Comparison of ENCODE assay signal across 19 cellular contexts in genomic region chr9:6565312-6565711, GRCh38.
DNase-seq lines count a peak whose midpoint lies in the region; ATAC-seq and TF ChIP-seq lines count a peak whose summit lies in the region.
"Had no signal": no experiment of that assay in that cellular context is flagged by ENCODE, and none has a peak within 500 bp of the region (broad histone marks: within the 10 kb centered on the region; RNA-seq: fewer than 3 reads in every experiment).

No MANE protein-coding gene starts in this region.

- intact Hi-C loops in PC-3 (cut with micrococcal nuclease) (loop anchor here (5.0 to 10.0 kb wide), 3 partner anchors 138 to 241 kb away; partner anchors contain the start of genes TPD52L3 and UHRF2), upper lobe of right lung (cut with DNase I) (no loop called here)

- H2AFZ ChIP-seq in ACC112 (ENCODE audit: low read length, unreplicated experiment) = peak overlapping the region; percentile 35
- no peak overlapping the region for H2AFZ ChIP-seq in PC-3 (ENCODE audit: low read length)

- H3K27ac ChIP-seq in ACC112 (ENCODE audit: low read depth, low read length) = peak overlapping the region; percentile 97
- H3K27ac ChIP-seq in PC-3 (ENCODE audit: low read length) = peak overlapping the region; percentile 100
- peak overlapping the region; percentile 37 to 81 for H3K27ac ChIP-seq in coronary artery
- H3K27ac ChIP-seq in upper lobe of right lung = no peak overlapping the region
- H3K27ac ChIP-seq: HL-60 had no signal

- no peaks in the 10 kb centered on the region for H3K36me3 Mint-ChIP-seq in nephron (ENCODE audit: low read depth)
- H3K36me3 Mint-ChIP-seq: mesothelial cell of epicardium had no signal

- peak overlapping the region; percentile 82 for H3K9ac ChIP-seq in PC-3 (ENCODE audit: low read length)

- ATAC-seq in PC-3 (no peak), GM21423 (IDR thresholded peaks at IDR 0.05; ENCODE audit: unreplicated experiment) (no peak), upper lobe of right lung (no peak)

- H3K27ac Mint-ChIP-seq in nephron = peak overlapping the region; percentile 51 to 86 (median 58)
- H3K27ac Mint-ChIP-seq: mesothelial cell of epicardium, nephron progenitor cell, progenitor cell of endocrine pancreas had no signal

- DNase-seq in PC-3 = no peak
- no peak for DNase-seq in coronary artery (ENCODE audit: low spot score)
- DNase-seq in cortex of kidney (lab: John Stamatoyannopoulos, UW) = no peak
- DNase-seq in mucosa of gallbladder (ENCODE audit: low spot score) = no peak
- DNase-seq in upper lobe of right lung = no peak
- DNase-seq: activated CD4-positive, alpha-beta T cell treated with anti-CD3 and anti-CD28 coated beads for 48 hours; DMS153; GF-D8; NCI-H187 treated with DMSO at 0.1 percent for 48 hours; nephron progenitor cell; stimulated activated CD4-positive, alpha-beta T cell treated with anti-CD3 and anti-CD28 coated beads, Interleukin-4, amount 100 ng/mL, for 4 hours had no signal

- H3K4me1 ChIP-seq in ACC112 (ENCODE audit: control insufficient read depth, insufficient read depth, low read length, unreplicated experiment) = peaks cover 57% of the 10 kb centered on the region
- peaks cover 43% of the 10 kb centered on the region for H3K4me1 ChIP-seq in PC-3 (ENCODE audit: insufficient read depth, low read length)
- H3K4me1 ChIP-seq in upper lobe of right lung = no peaks in the 10 kb centered on the region
- H3K4me1 ChIP-seq: HAP-1 had no signal

- H3F3A ChIP-seq in PC-3 (ENCODE audit: low read length, unreplicated experiment) = peaks cover 15% of the 10 kb centered on the region

- peaks cover 14% of the 10 kb centered on the region for H3K4me1 Mint-ChIP-seq in nephron
- H3K4me1 Mint-ChIP-seq: mesothelial cell of epicardium had no signal

- POLR2A ChIA-PET in PC-3 (lab: Charles Lee; ENCODE audit: unreplicated experiment) = no interaction called here

- H4K20me1 ChIP-seq in PC-3 (ENCODE audit: low read length) = no peaks in the 10 kb centered on the region

- H3K4me3 ChIP-seq in ACC112 (ENCODE audit: low read depth, low read length) (peak overlapping the region; percentile 28), PC-3 (ENCODE audit: low read length) (no peak overlapping the region), coronary artery (peak overlapping the region; percentile 6), upper lobe of right lung (no peak overlapping the region)
- H3K4me3 ChIP-seq: HAP-1, smooth muscle cell had no signal

- BruUV-seq in PC-3 (replicated peaks; lab: Mats Ljungman, UMichigan) = no TSS peak

- H3K9me3 ChIP-seq in PC-3 (ENCODE audit: low read length) (no peaks in the 10 kb centered on the region), upper lobe of right lung (no peaks in the 10 kb centered on the region)
- H3K9me3 ChIP-seq: HAP-1 had no signal

- CTCF ChIA-PET in PC-3 (lab: Charles Lee) = no interaction called here

- no peaks in the 10 kb centered on the region for H3K9me3 Mint-ChIP-seq in nephron
- H3K9me3 Mint-ChIP-seq: mesothelial cell of epicardium, nephron progenitor cell had no signal

- peak overlapping the region; percentile 17; the same call in 1 of the 2 replicates for H3K4me2 ChIP-seq in PC-3 (ENCODE audit: low read length)
- H3K4me2 ChIP-seq: smooth muscle cell had no signal

- H3K27me3 ChIP-seq in ACC112 (ENCODE audit: insufficient read depth, low read length) (no peaks in the 10 kb centered on the region), PC-3 (ENCODE audit: low read length) (no peaks in the 10 kb centered on the region), upper lobe of right lung (no peaks in the 10 kb centered on the region)

- TF ChIP-seq CTCF in PC-3 (conservative IDR thresholded peaks at IDR 0.05; ENCODE audit: low read depth, low read length) (no peak), coronary artery (IDR thresholded peaks at IDR 0.05) (no peak), nephron (IDR thresholded peaks at IDR 0.05; ENCODE audit: unreplicated experiment in 3 of 3) (no peak), upper lobe of right lung (IDR thresholded peaks at IDR 0.05) (no peak)

- H3K9me2 ChIP-seq in PC-3 (replicated peaks; ENCODE audit: low read length) = no peaks in the 10 kb centered on the region

- H3K36me3 ChIP-seq in ACC112 (ENCODE audit: insufficient read depth, low read length) (no peaks in the 10 kb centered on the region), PC-3 (ENCODE audit: low read depth, low read length) (no peaks in the 10 kb centered on the region), upper lobe of right lung (no peaks in the 10 kb centered on the region)
- H3K36me3 ChIP-seq: HAP-1 had no signal

- no peak overlapping the region for H3K4me3 Mint-ChIP-seq in nephron
- H3K4me3 Mint-ChIP-seq: mesothelial cell of epicardium, nephron progenitor cell had no signal

- no peaks in the 10 kb centered on the region for H3K27me3 Mint-ChIP-seq in nephron (ENCODE audit: low read depth)
- H3K27me3 Mint-ChIP-seq: progenitor cell of endocrine pancreas had no signal

- H3K79me2 ChIP-seq in ACC112 (ENCODE audit: control insufficient read depth, insufficient read depth, low read length, unreplicated experiment) (no peaks in the 10 kb centered on the region), PC-3 (ENCODE audit: low read length) (no peaks in the 10 kb centered on the region)

Comparison
In these comparisons a context has a peak if more than half of its experiments do, and no peak if none do; other contexts are left out.
1. H3K4me3 ChIP-seq: peak in ACC112 (single experiment) and coronary artery (single experiment); none in PC-3 (single experiment) and upper lobe of right lung (single experiment).